In genomic region chr20:37590938-37591490, GRCh38 we compare ENCODE assay signal across 24 cellular contexts.
A peak's percentile ranks its signal among the peaks of the same experiment; 100 is the strongest.
DNase-seq lines count a peak whose midpoint lies in the region; ATAC-seq and TF ChIP-seq lines count a peak whose summit lies in the region.
"Had no signal": no experiment of that assay in that cellular context is flagged by ENCODE, and none has a peak within 500 bp of the region (broad histone marks: within the 10 kb centered on the region; RNA-seq: fewer than 3 reads in every experiment).

No MANE protein-coding gene starts in this region.

- no peaks in the 10 kb centered on the region for H3K4me1 Mint-ChIP-seq in activated T-helper 17 cell treated with anti-CD3 and anti-CD28 coated beads, Interleukin-2, amount 50 U/mL, for 72 hours

- ATAC-seq in RWPE2 (ENCODE audit: low read depth) (peak; percentile 33; the same call in 2 of the 3 replicates), HG02763 (IDR thresholded peaks at IDR 0.05; ENCODE audit: unreplicated experiment) (no peak)
- no peak for ATAC-seq in activated T-helper 17 cell treated with anti-CD3 and anti-CD28 coated beads, Interleukin-2, amount 50 U/mL, for 72 hours (replicated peaks)

- no peak overlapping the region for H2AK5ac ChIP-seq in mesendoderm (ENCODE audit: low read length)

- H3K27ac Mint-ChIP-seq in activated T-helper 17 cell treated with anti-CD3 and anti-CD28 coated beads, Interleukin-2, amount 50 U/mL, for 72 hours, result no peak overlapping the region
- H3K27ac Mint-ChIP-seq: CD4-positive, alpha-beta T cell had no signal

- POLR2A ChIA-PET in HEK293 (lab: Yijun Ruan, JAX), result no interaction called here

- H3K9ac ChIP-seq in mesendoderm (ENCODE audit: low read length), result no peak overlapping the region
- H3K9ac ChIP-seq: GM23248 had no signal

- H3K4me3 ChIP-seq in HEK293 (ENCODE audit: low read depth, low read length) (no peak overlapping the region), RWPE2 (ENCODE audit: severe bottlenecking) (no peak overlapping the region), mesendoderm (ENCODE audit: low read length) (no peak overlapping the region)
- H3K4me3 ChIP-seq: GM23248, MG63, PC-9 had no signal

- H3K79me2 ChIP-seq in mesendoderm (ENCODE audit: control insufficient read depth, insufficient read depth, low read length), result no peaks in the 10 kb centered on the region

- no peak overlapping the region for H4K8ac ChIP-seq in mesendoderm (ENCODE audit: low read depth, low read length)

- no CpG with 5 or more reads among the region's 10 CpGs for WGBS in mesendoderm (ENCODE audit: extremely low coverage, insufficient coverage, low lambda C conversion rate)

- H3K36me3 ChIP-seq in HEK293 (ENCODE audit: control insufficient read depth in 2 of 2, insufficient read depth in 1 of 2, low read length in 2 of 2) (no peaks in the 10 kb centered on the region), RWPE2 (ENCODE audit: low read depth) (no peaks in the 10 kb centered on the region), mesendoderm (ENCODE audit: control insufficient read depth, insufficient read depth, low read length) (no peaks in the 10 kb centered on the region)
- H3K36me3 ChIP-seq: MG63 had no signal

- no peak overlapping the region for H2BK120ac ChIP-seq in mesendoderm (ENCODE audit: low read depth, low read length)

- no peak overlapping the region for H3K4me2 ChIP-seq in mesendoderm (ENCODE audit: low read length)
- H3K4me2 ChIP-seq: PC-9 had no signal

- H3K27me3 ChIP-seq in RWPE2 (ENCODE audit: insufficient read depth, poor library complexity, severe bottlenecking), result peaks cover 31% of the 10 kb centered on the region
- no peaks in the 10 kb centered on the region for H3K27me3 ChIP-seq in mesendoderm (ENCODE audit: insufficient read depth, low read length, poor library complexity)

- no peak overlapping the region for H4K5ac ChIP-seq in mesendoderm (ENCODE audit: low read length)

- TF ChIP-seq CTCF in HEK293 (tag by site-specific recombination; IDR thresholded peaks at IDR 0.05), result no peak
- TF ChIP-seq CTCF in RWPE2 (IDR thresholded peaks at IDR 0.05; ENCODE audit: poor library complexity, severe bottlenecking), result no peak

- peaks cover 31% of the 10 kb centered on the region for H3K27me3 Mint-ChIP-seq in activated T-helper 17 cell treated with anti-CD3 and anti-CD28 coated beads, Interleukin-2, amount 50 U/mL, for 72 hours

- no peak overlapping the region for H3K18ac ChIP-seq in mesendoderm (ENCODE audit: low read length)

- H3K4ac ChIP-seq in mesendoderm (ENCODE audit: low read depth, low read length), result no peak overlapping the region

- H3K4me1 ChIP-seq in HEK293 (ENCODE audit: control insufficient read depth, insufficient read depth, low read length), result no peaks in the 10 kb centered on the region
- H3K4me1 ChIP-seq in RWPE2 (ENCODE audit: insufficient read depth, poor library complexity, severe bottlenecking), result no peaks in the 10 kb centered on the region
- no peaks in the 10 kb centered on the region for H3K4me1 ChIP-seq in mesendoderm (ENCODE audit: control insufficient read depth, low read depth, low read length)

- CTCF ChIA-PET in HEK293 (lab: Yijun Ruan, JAX), result no interaction called here

- peak; percentile 23 for DNase-seq in NCI-H146 (lab: John Stamatoyannopoulos, UW)
- no peak for DNase-seq in NCI-H146 treated with DMSO at 0.1 percent for 48 hours (lab: John Stamatoyannopoulos, UW; ENCODE audit: unreplicated experiment)
- peak; percentile 64 for DNase-seq in RWPE2 (ENCODE audit: low spot score)
- DNase-seq in mesendoderm, result no peak
- no peak for DNase-seq in activated CD8-positive, alpha-beta memory T cell treated with anti-CD3 and anti-CD28 coated beads, Interleukin-2, amount 50 U/mL, for 48 hours
- DNase-seq: 8988T; ACHN; CD4-positive, alpha-beta T cell; GM23248; H7; KG1; MG63; NCI-H1105 treated with DMSO at 0.1 percent for 48 hours; NCI-H1694; NCI-H2029 treated with DMSO at 0.1 percent for 48 hours; NCI-H446; NCI-H524 treated with DMSO at 0.1 percent for 48 hours; NCI-H774; PC-9; RPMI8226; SHP77 had no signal

- H3K79me1 ChIP-seq in mesendoderm (ENCODE audit: low read length), result no peaks in the 10 kb centered on the region

- no peak overlapping the region for H2BK15ac ChIP-seq in mesendoderm (replicated peaks; ENCODE audit: low read depth)

- peaks cover 8% of the 10 kb centered on the region for H3K9me3 Mint-ChIP-seq in activated T-helper 17 cell treated with anti-CD3 and anti-CD28 coated beads, Interleukin-2, amount 50 U/mL, for 72 hours

- H3K23ac ChIP-seq in mesendoderm (ENCODE audit: low read length), result peak overlapping the region; percentile 39

- no peaks in the 10 kb centered on the region for H3K9me3 ChIP-seq in HEK293 (ENCODE audit: control insufficient read depth, insufficient read depth, low read depth, low read length)
- no peaks in the 10 kb centered on the region for H3K9me3 ChIP-seq in RWPE2 (ENCODE audit: severe bottlenecking)

- H3K36me3 Mint-ChIP-seq in activated T-helper 17 cell treated with anti-CD3 and anti-CD28 coated beads, Interleukin-2, amount 50 U/mL, for 72 hours (ENCODE audit: low read depth), result no peaks in the 10 kb centered on the region

- H3K27ac ChIP-seq in HEK293 (ENCODE audit: extremely low read depth, low read depth, low read length) (no peak overlapping the region), RWPE2 (ENCODE audit: poor library complexity, severe bottlenecking) (no peak overlapping the region), mesendoderm (ENCODE audit: low read depth, low read length) (no peak overlapping the region)
- H3K27ac ChIP-seq: GM23248, PC-9 had no signal

- H3K4me3 Mint-ChIP-seq in activated T-helper 17 cell treated with anti-CD3 and anti-CD28 coated beads, Interleukin-2, amount 50 U/mL, for 72 hours, result no peak overlapping the region
- H3K4me3 Mint-ChIP-seq: CD4-positive, alpha-beta T cell had no signal

- H2BK5ac ChIP-seq in mesendoderm (ENCODE audit: low read length), result no peak overlapping the region

- no peak overlapping the region for H3K56ac ChIP-seq in mesendoderm (ENCODE audit: low read length)

TF ChIP-seq in HEK293, 187 proteins besides CTCF, POLR2A, EP300 and RAD21:
- TF ChIP-seq ZNF707 (tag by site-specific recombination; IDR thresholded peaks at IDR 0.05), result no peak
- peak; percentile 24; the same call in 1 of the 2 replicates for TF ChIP-seq ZFHX2 (tag by site-specific recombination; conservative IDR thresholded peaks at IDR 0.05)

Comparison
In these comparisons a context has a peak if more than half of its experiments do, and no peak if none do; other contexts are left out.
1. DNase-seq: peak in NCI-H146 (single experiment) and RWPE2 (single experiment); none in NCI-H146 treated with DMSO at 0.1 percent for 48 hours (single experiment), mesendoderm (single experiment) and activated CD8-positive, alpha-beta memory T cell treated with anti-CD3 and anti-CD28 coated beads, Interleukin-2, amount 50 U/mL, for 48 hours (single experiment).